Comparison of ENCODE assay signal across 13 cellular contexts in genomic region chr6:139732451-139732850, GRCh38.
DNase-seq lines count a peak whose midpoint lies in the region; ATAC-seq and TF ChIP-seq lines count a peak whose summit lies in the region.
"Had no signal": no experiment of that assay in that cellular context is flagged by ENCODE, and none has a peak within 500 bp of the region (broad histone marks: within the 10 kb centered on the region; RNA-seq: fewer than 3 reads in every experiment).

No MANE protein-coding gene starts in this region.

- intact Hi-C loops in Right ventricle myocardium inferior (cut with DNase I) = no loop called here
- intact Hi-C loops in vagina (cut with DNase I) = no loop called here

- H3K36me3 ChIP-seq in right atrium auricular region (no peaks in the 10 kb centered on the region), vagina (no peaks in the 10 kb centered on the region)

- no peaks in the 10 kb centered on the region for H3K9me3 ChIP-seq in right atrium auricular region
- no peaks in the 10 kb centered on the region for H3K9me3 ChIP-seq in vagina
- H3K9me3 ChIP-seq: body of pancreas had no signal

- TF ChIP-seq POLR2A in vagina (IDR thresholded peaks at IDR 0.05) = no peak

- H3K27me3 ChIP-seq in right atrium auricular region (no peaks in the 10 kb centered on the region), vagina (no peaks in the 10 kb centered on the region)
- H3K27me3 ChIP-seq: body of pancreas had no signal

- in situ Hi-C loops in astrocyte of the spinal cord (cut with HindIII; ENCODE audit: low sequenced_read_pairs) = no loop called here

- ATAC-seq in Right ventricle myocardium inferior = no peak
- no peak for ATAC-seq in GM18870 (IDR thresholded peaks at IDR 0.05; ENCODE audit: unreplicated experiment)
- ATAC-seq: body of pancreas, T-cell had no signal

- peak; percentile 63 for DNase-seq in right atrium auricular region (ENCODE audit: low spot score)
- no peak for DNase-seq in Right ventricle myocardium inferior (ENCODE audit: missing footprints)
- peak; percentile 68 for DNase-seq in astrocyte of the spinal cord (ENCODE audit: low read depth, low spot score)
- DNase-seq in islet precursor cell = peak; percentile 84
- DNase-seq in vagina (ENCODE audit: extremely low spot score in 2 of 2) = no peak
- DNase-seq in C1 segment of cervical spinal cord (lab: John Stamatoyannopoulos, UW) = no peak
- DNase-seq in cerebellar nuclear complex (lab: John Stamatoyannopoulos, UW) = no peak
- DNase-seq: body of pancreas; head of caudate nucleus; Kasumi-1; stimulated activated CD4-positive, alpha-beta T cell treated with anti-CD3 and anti-CD28 coated beads, Interleukin-4, amount 100 ng/mL, for 1 hour; T-cell had no signal

- TF ChIP-seq CTCF in right atrium auricular region (IDR thresholded peaks at IDR 0.05) = no peak
- TF ChIP-seq CTCF in astrocyte of the spinal cord (IDR thresholded peaks at IDR 0.05; ENCODE audit: low read depth, low read length) = no peak
- TF ChIP-seq CTCF in vagina (IDR thresholded peaks at IDR 0.05) = no peak

- H3K4me3 ChIP-seq in right atrium auricular region (no peak overlapping the region), astrocyte of the spinal cord (ENCODE audit: low read depth, low read length) (no peak overlapping the region), vagina (no peak overlapping the region)
- H3K4me3 ChIP-seq: body of pancreas had no signal

- peaks cover 0 to 10% of the 10 kb centered on the region in 2 donors for H3K4me1 ChIP-seq in right atrium auricular region
- peaks cover 7% of the 10 kb centered on the region for H3K4me1 ChIP-seq in vagina
- H3K4me1 ChIP-seq: body of pancreas had no signal

- H3K27ac ChIP-seq in right atrium auricular region (no peak overlapping the region), vagina (peak overlapping the region; percentile 23)
- H3K27ac ChIP-seq: body of pancreas had no signal

Comparison
In these comparisons a context has a peak if more than half of its experiments do, and no peak if none do; other contexts are left out.
1. DNase-seq: peak in right atrium auricular region (single experiment), astrocyte of the spinal cord (single experiment) and islet precursor cell (single experiment); none in Right ventricle myocardium inferior (single experiment), vagina (0 of 2), C1 segment of cervical spinal cord (0 of 14) and cerebellar nuclear complex (0 of 2).